Comparison of ENCODE assay signal across 1 cellular context in genomic region chr6:118886641-118887040, GRCh38.
TF ChIP-seq lines count a peak whose summit lies in the region.

No MANE protein-coding gene starts in this region.

TF ChIP-seq in H1, 55 proteins besides CTCF, POLR2A, EP300 and RAD21:
- TF ChIP-seq GTF2F1 (IDR thresholded peaks at IDR 0.05; ENCODE audit: borderline replicate concordance, low read depth, low read length) (no peak), HDAC6 (IDR thresholded peaks at IDR 0.05; ENCODE audit: low read depth, low read length) (no peak), CTBP2 (IDR thresholded peaks at IDR 0.05; ENCODE audit: borderline replicate concordance, insufficient read depth, insufficient read length, low read length) (no peak), RBBP5 (IDR thresholded peaks at IDR 0.05; ENCODE audit: borderline replicate concordance, low read depth, low read length) (no peak), TAF1 (IDR thresholded peaks at IDR 0.05; ENCODE audit: low read depth, low read length) (no peak), POLR2AphosphoS5 (IDR thresholded peaks at IDR 0.05; ENCODE audit: low read depth, low read length) (no peak), RXRA (IDR thresholded peaks at IDR 0.05; ENCODE audit: insufficient read depth, low read depth, low read length) (no peak), MAFK (IDR thresholded peaks at IDR 0.05; ENCODE audit: low read depth, low read length) (no peak), SP2 (IDR thresholded peaks at IDR 0.05; ENCODE audit: low read length) (no peak), SP1 (IDR thresholded peaks at IDR 0.05; ENCODE audit: low read depth, low read length) (no peak), CREB1 (IDR thresholded peaks at IDR 0.05) (no peak), HDAC2 (IDR thresholded peaks at IDR 0.05; ENCODE audit: borderline replicate concordance in 1 of 2, low read depth in 2 of 2, low read length in 2 of 2) (no peak), TCF12 (IDR thresholded peaks at IDR 0.05; ENCODE audit: low read depth, low read length) (no peak), POU5F1 (IDR thresholded peaks at IDR 0.05; ENCODE audit: low read depth, low read length) (no peak)
- TF ChIP-seq, protein P1, sequence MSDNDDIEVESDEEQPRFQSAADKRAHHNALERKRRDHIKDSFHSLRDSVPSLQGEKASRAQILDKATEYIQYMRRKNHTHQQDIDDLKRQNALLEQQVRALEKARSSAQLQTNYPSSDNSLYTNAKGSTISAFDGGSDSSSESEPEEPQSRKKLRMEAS (IDR thresholded peaks at IDR 0.05) = no peak
- TF ChIP-seq, protein P2, sequence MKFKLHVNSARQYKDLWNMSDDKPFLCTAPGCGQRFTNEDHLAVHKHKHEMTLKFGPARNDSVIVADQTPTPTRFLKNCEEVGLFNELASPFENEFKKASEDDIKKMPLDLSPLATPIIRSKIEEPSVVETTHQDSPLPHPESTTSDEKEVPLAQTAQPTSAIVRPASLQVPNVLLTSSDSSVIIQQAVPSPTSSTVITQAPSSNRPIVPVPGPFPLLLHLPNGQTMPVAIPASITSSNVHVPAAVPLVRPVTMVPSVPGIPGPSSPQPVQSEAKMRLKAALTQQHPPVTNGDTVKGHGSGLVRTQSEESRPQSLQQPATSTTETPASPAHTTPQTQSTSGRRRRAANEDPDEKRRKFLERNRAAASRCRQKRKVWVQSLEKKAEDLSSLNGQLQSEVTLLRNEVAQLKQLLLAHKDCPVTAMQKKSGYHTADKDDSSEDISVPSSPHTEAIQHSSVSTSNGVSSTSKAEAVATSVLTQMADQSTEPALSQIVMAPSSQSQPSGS (IDR thresholded peaks at IDR 0.05; ENCODE audit: low read length) = no peak
TF ChIP-seq in H1: peak in this region for 0.
